Comparison of ENCODE assay signal across 14 cellular contexts in the genomic region with DNA sequence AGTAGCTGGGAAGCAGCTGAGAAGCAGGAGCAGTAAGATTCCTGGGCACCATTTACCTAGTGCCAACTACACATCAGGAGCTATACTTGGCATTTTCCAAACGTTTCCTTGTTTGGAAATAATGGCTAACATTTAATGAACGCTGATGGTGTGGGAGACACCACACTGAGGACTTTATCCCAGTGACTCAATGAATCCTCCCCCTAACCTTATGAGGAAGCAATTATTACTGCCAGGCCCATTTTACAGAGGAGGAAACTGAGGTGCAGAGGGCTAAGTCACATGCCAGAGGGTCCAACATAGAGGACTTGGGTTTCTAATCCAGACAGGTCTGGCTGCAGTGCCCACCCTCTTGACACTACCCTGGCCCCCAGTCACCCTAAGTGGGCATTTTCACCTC. TPM values are rescaled to one million over a fixed set of nuclear protein-coding genes. Genes with fewer than 3 reads are reported as not detected.
DNase-seq lines count a peak whose midpoint lies in the region; ATAC-seq, FAIRE-seq and TF ChIP-seq lines count a peak whose summit lies in the region.
"Had no signal": no experiment of that assay in that cellular context is flagged by ENCODE, and none has a peak within 500 bp of the region (broad histone marks: within the 10 kb centered on the region; RNA-seq: fewer than 3 reads in every experiment).

No MANE protein-coding gene starts in this region.

- peak overlapping the region; percentile 16 for H3K9ac ChIP-seq in iPS-15b (ENCODE audit: low read depth, low read length)

- TF ChIP-seq EP300 in A549 (IDR thresholded peaks at IDR 0.05), result no peak

- peaks cover 19% of the 10 kb centered on the region for H3K4me1 ChIP-seq in A549
- no peaks in the 10 kb centered on the region for H3K4me1 ChIP-seq in Peyer's patch
- H3K4me1 ChIP-seq in iPS-15b (ENCODE audit: control insufficient read depth, insufficient read depth, low read length), result peaks cover 7% of the 10 kb centered on the region
- H3K4me1 ChIP-seq in prostate gland (replicated peaks), result no peaks in the 10 kb centered on the region

- POLR2A ChIA-PET in A549 (lab: Yijun Ruan, JAX), result no interaction called here

- TF ChIP-seq CTCF in A549 (IDR thresholded peaks at IDR 0.05) (no peak), Peyer's patch (IDR thresholded peaks at IDR 0.05) (no peak), prostate gland (IDR thresholded peaks at IDR 0.05) (no peak)

- H3K27me3 ChIP-seq in Peyer's patch, result no peaks in the 10 kb centered on the region
- no peaks in the 10 kb centered on the region for H3K27me3 ChIP-seq in iPS-15b (ENCODE audit: control insufficient read depth, insufficient read depth, low read length)
- no peaks in the 10 kb centered on the region for H3K27me3 ChIP-seq in prostate gland (replicated peaks; ENCODE audit: insufficient read depth)

- TF ChIP-seq POLR2A in A549 (IDR thresholded peaks at IDR 0.05; ENCODE audit: low read length) (no peak), Peyer's patch (IDR thresholded peaks at IDR 0.05) (no peak), prostate gland (IDR thresholded peaks at IDR 0.05) (no peak)

- no peaks in the 10 kb centered on the region for H3K36me3 ChIP-seq in Peyer's patch
- H3K36me3 ChIP-seq in iPS-15b (ENCODE audit: control insufficient read depth, insufficient read depth, low read length), result peaks cover 4% of the 10 kb centered on the region
- H3K36me3 ChIP-seq in prostate gland, result no peaks in the 10 kb centered on the region
- H3K36me3 ChIP-seq: neutrophil had no signal

- DNase-seq in A549 (ENCODE audit: low read depth in 1 of 2, low spot score in 1 of 2) (no peak), Peyer's patch (no peak), prostate gland (ENCODE audit: low spot score) (no peak), OCI-M1 (lab: John Stamatoyannopoulos, UW) (no peak), caudate nucleus (lab: John Stamatoyannopoulos, UW) (no peak), inferior parietal cortex (ENCODE audit: extremely low spot score) (no peak)
- no peak for DNase-seq in activated CD4-positive, alpha-beta T cell treated with anti-CD3 and anti-CD28 coated beads for 48 hours
- DNase-seq: activated CD4-positive, alpha-beta T cell treated with anti-CD3 and anti-CD28 coated beads for 36 hours; NCI-H1048; stimulated activated CD4-positive, alpha-beta T cell treated with anti-CD3 and anti-CD28 coated beads, Interleukin-15, amount 100 ng/mL, for 24 hours had no signal

- TF ChIP-seq RAD21 in A549 (conservative IDR thresholded peaks at IDR 0.05 in 1 of 2, IDR thresholded peaks at IDR 0.05 in 1 of 2), result no peak

- no peak for FAIRE-seq in A549 (lab: Jason Lieb, UNC)

- no peaks in the 10 kb centered on the region for H3K9me3 ChIP-seq in A549
- H3K9me3 ChIP-seq in Peyer's patch, result no peaks in the 10 kb centered on the region
- H3K9me3 ChIP-seq in iPS-15b (ENCODE audit: control insufficient read depth, insufficient read depth, low read length), result no peaks in the 10 kb centered on the region
- H3K9me3 ChIP-seq in prostate gland, result no peaks in the 10 kb centered on the region
- H3K9me3 ChIP-seq: neutrophil had no signal

- H3K4me2 ChIP-seq in A549, result 0 out of 3 replicates have a peak overlapping the region, but pooled peaks have one; percentile 19

- no peak overlapping the region for H3K4me3 ChIP-seq in A549
- H3K4me3 ChIP-seq in Peyer's patch, result no peak overlapping the region
- no peak overlapping the region for H3K4me3 ChIP-seq in iPS-15b (ENCODE audit: low read depth, low read length)
- H3K4me3 ChIP-seq in prostate gland, result no peak overlapping the region

- ATAC-seq in A549, result no peak
- ATAC-seq: activated CD4-positive, alpha-beta T cell treated with anti-CD3 and anti-CD28 coated beads for 36 hours had no signal

- intact Hi-C loops in prostate gland (cut with DNase I), result no loop called here

- CTCF ChIA-PET in A549 (lab: Yijun Ruan, JAX), result interaction anchor here (1.2 to 2.2 kb wide), 4 partner anchors 20 to 78 kb away, joined by 3 to 5 read pairs (median 4); no protein-coding TSS in a partner anchor

- 36% methylated on average over 2 of the region's 2 CpGs for WGBS in A549 (ENCODE audit: missing lambda C conversion rate)
- 22% methylated on average over 2 of the region's 2 CpGs for WGBS in prostate gland

- H3K27ac ChIP-seq in A549, result peak overlapping the region in 1 of 2 experiments; percentile 71; a peak in 3 of 6 replicates
- H3K27ac ChIP-seq in Peyer's patch, result peak overlapping the region in 3 of 4 donors; percentile 17 to 61 (median 27)
- peak overlapping the region; percentile 77 to 78 for H3K27ac ChIP-seq in prostate gland
- H3K27ac ChIP-seq in caudate nucleus (ENCODE audit: low read depth, low read length), result no peak overlapping the region
- H3K27ac ChIP-seq: neutrophil had no signal

TF ChIP-seq in A549, 52 proteins besides CTCF, POLR2A, EP300 and RAD21:
- TF ChIP-seq KDM1A (IDR thresholded peaks at IDR 0.05; ENCODE audit: low read depth), result 0 out of 2 replicates have a peak, but pooled peaks have one; percentile 20
- no peak for TF ChIP-seq CBX2 (IDR thresholded peaks at IDR 0.05; ENCODE audit: borderline replicate concordance, low read depth)

RNA-seq across cellular contexts. Expression of gene PTGIS, which starts 6.1 kb away (rescaled TPM):
- polyA plus RNA-seq in A549 (2011; rRNA removed), result 0.03 and 0.07 TPM in 2 replicates
- polyA plus RNA-seq in A549 (2012; cell fraction: cytosol; rRNA removed), result 0.01 and 0.05 TPM in 2 replicates
- polyA plus RNA-seq in A549 (2012; cell fraction: nucleus; rRNA removed), result 0.01 and 0.11 TPM in 2 replicates
- 0.04 to 0.05 TPM (median 0.04 TPM) in 3 replicates for polyA plus RNA-seq in A549 (2017; fragmentation: RNase III; extraction: RNeasy Plus Mini Kit Qiagen cat#74134 plus additional on column Dnase treatment)
- polyA minus RNA-seq in A549 (2011; rRNA and poly(A)+ RNA removed), result 0.04 and 0.24 TPM in 2 replicates
- total RNA-seq in Peyer's patch, result 10 to 100 TPM in 2 of 4 donors, 1 to 10 TPM in 2; 3.5 to 30.5 (median 11.1) TPM
- total RNA-seq in prostate gland, result 10 to 100 TPM; 12.9 to 34.6 TPM
- total RNA-seq: HT-29, OCI-LY7 had no signal
